Comparison of ENCODE assay signal across 32 cellular contexts in the genomic region with DNA sequence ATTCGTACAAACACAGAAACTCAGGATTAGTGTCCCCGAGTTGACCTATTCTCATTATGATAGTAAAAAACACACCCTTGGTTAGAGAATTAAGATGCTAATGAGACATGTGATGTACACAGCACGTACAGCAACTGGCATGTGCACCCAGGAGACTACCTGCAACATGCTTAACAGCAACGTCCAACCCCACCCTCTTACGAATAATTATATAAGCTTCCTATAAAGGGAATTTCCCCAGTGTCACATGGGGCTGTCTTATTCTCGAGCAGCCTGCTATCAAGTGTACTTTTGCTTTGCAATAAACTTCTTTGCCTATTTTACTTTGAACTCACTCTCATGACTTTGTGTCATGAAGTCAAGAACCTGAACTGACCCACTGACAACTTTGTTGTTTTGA.
"Had no signal": no experiment of that assay in that cellular context is flagged by ENCODE, and none has a peak within 500 bp of the region (broad histone marks: within the 10 kb centered on the region; RNA-seq: fewer than 3 reads in every experiment).

No MANE protein-coding gene starts in this region.

- FAIRE-seq: colon had no signal

- H3K36me3 ChIP-seq: adrenal gland, gastrocnemius medialis had no signal

- ATAC-seq: activated CD4-positive, alpha-beta T cell treated with anti-CD3 and anti-CD28 coated beads for 36 hours; activated CD8-positive, alpha-beta memory T cell treated with anti-CD3 and anti-CD28 coated beads, Interleukin-2, amount 10 ng/mL, durations not matched to agents 7 days and 5 days; activated CD8-positive, alpha-beta T cell treated with anti-CD3 and anti-CD28 coated beads, Interleukin-2, amount 10 ng/mL, durations not matched to agents 7 days and 5 days; activated naive CD8-positive, alpha-beta T cell treated with anti-CD3 and anti-CD28 coated beads, Interleukin-2, amount 50 U/mL, for 24 hours; body of pancreas; effector memory CD8-positive, alpha-beta T cell; gastrocnemius medialis had no signal

- H3K27me3 Mint-ChIP-seq: activated CD4-positive, alpha-beta memory T cell treated with anti-CD3 and anti-CD28 coated beads for 36 hours; activated naive CD8-positive, alpha-beta T cell treated with anti-CD3 and anti-CD28 coated beads for 36 hours; activated naive CD8-positive, alpha-beta T cell treated with anti-CD3 and anti-CD28 coated beads, Interleukin-2, amount 50 U/mL, for 24 hours had no signal

- H3K27ac ChIP-seq: adrenal gland, body of pancreas, gastrocnemius medialis had no signal

- H3K4me1 ChIP-seq: adrenal gland, body of pancreas, gastrocnemius medialis had no signal

- H3K4me1 Mint-ChIP-seq: activated CD4-positive, alpha-beta T cell treated with anti-CD3 and anti-CD28 coated beads for 36 hours; activated CD4-positive, alpha-beta T cell treated with anti-CD3 and anti-CD28 coated beads, Interleukin-2, amount 10 ng/mL, durations not matched to agents 24 days and 14 days; activated naive CD4-positive, alpha-beta T cell treated with anti-CD3 and anti-CD28 coated beads, Interleukin-2, amount 50 U/mL, for 24 hours; activated naive CD8-positive, alpha-beta T cell treated with anti-CD3 and anti-CD28 coated beads for 36 hours; activated naive CD8-positive, alpha-beta T cell treated with anti-CD3 and anti-CD28 coated beads, Interleukin-2, amount 50 U/mL, for 24 hours had no signal

- H3K4me3 ChIP-seq: adrenal gland, body of pancreas, gastrocnemius medialis had no signal

- H3K9me3 ChIP-seq: adrenal gland, body of pancreas, gastrocnemius medialis had no signal

- H3K27me3 ChIP-seq: adrenal gland, body of pancreas, gastrocnemius medialis had no signal

- H3K27ac Mint-ChIP-seq: activated CD4-positive, alpha-beta memory T cell treated with anti-CD3 and anti-CD28 coated beads for 36 hours; activated CD4-positive, alpha-beta T cell treated with anti-CD3 and anti-CD28 coated beads for 36 hours; activated CD4-positive, alpha-beta T cell treated with anti-CD3 and anti-CD28 coated beads, Interleukin-2, amount 10 ng/mL, durations not matched to agents 24 days and 14 days; activated CD8-positive, alpha-beta memory T cell treated with anti-CD3 and anti-CD28 coated beads, Interleukin-2, amount 10 ng/mL, durations not matched to agents 7 days and 5 days; activated CD8-positive, alpha-beta T cell treated with anti-CD3 and anti-CD28 coated beads, Interleukin-2, amount 10 ng/mL, durations not matched to agents 7 days and 5 days; activated naive CD4-positive, alpha-beta T cell treated with anti-CD3 and anti-CD28 coated beads for 36 hours; activated naive CD4-positive, alpha-beta T cell treated with anti-CD3 and anti-CD28 coated beads, Interleukin-2, amount 50 U/mL, for 24 hours; activated naive CD8-positive, alpha-beta T cell treated with anti-CD3 and anti-CD28 coated beads for 36 hours; activated naive CD8-positive, alpha-beta T cell treated with anti-CD3 and anti-CD28 coated beads, Interleukin-2, amount 50 U/mL, for 24 hours; activated T-helper 1 cell treated with anti-CD3 and anti-CD28 coated beads, Interleukin-12 subunit alpha, Interleukin-12 subunit beta, Interleukin-2, Interleukin-4 antibody, amounts not matched to agents 30 ng/mL and 10 ng/mL and 1 ng/mL, durations not matched to agents 14 hours and 24 hours and 36 hours; activated T-helper 2 cell treated with anti-CD3 and anti-CD28 coated beads, Interferon-gamma antibody, Interleukin-2, Interleukin-4, amounts not matched to agents 10 μg/mL and 5 μg/mL and 100 μg/mL, durations not matched to agents 14 hours and 24 hours and 36 hours; effector memory CD8-positive, alpha-beta T cell had no signal

- H3K4me3 Mint-ChIP-seq: activated CD4-positive, alpha-beta memory T cell treated with anti-CD3 and anti-CD28 coated beads for 36 hours; activated CD4-positive, alpha-beta T cell treated with anti-CD3 and anti-CD28 coated beads for 36 hours; activated CD4-positive, alpha-beta T cell treated with anti-CD3 and anti-CD28 coated beads, Interleukin-2, amount 10 ng/mL, durations not matched to agents 24 days and 14 days; activated CD8-positive, alpha-beta memory T cell treated with anti-CD3 and anti-CD28 coated beads, Interleukin-2, amount 10 ng/mL, durations not matched to agents 7 days and 5 days; activated CD8-positive, alpha-beta T cell treated with anti-CD3 and anti-CD28 coated beads, Interleukin-2, amount 10 ng/mL, durations not matched to agents 7 days and 5 days; activated naive CD4-positive, alpha-beta T cell treated with anti-CD3 and anti-CD28 coated beads for 36 hours; activated naive CD4-positive, alpha-beta T cell treated with anti-CD3 and anti-CD28 coated beads, Interleukin-2, amount 50 U/mL, for 24 hours; activated naive CD8-positive, alpha-beta T cell treated with anti-CD3 and anti-CD28 coated beads for 36 hours; activated naive CD8-positive, alpha-beta T cell treated with anti-CD3 and anti-CD28 coated beads, Interleukin-2, amount 50 U/mL, for 24 hours; activated T-helper 1 cell treated with anti-CD3 and anti-CD28 coated beads, Interleukin-12 subunit alpha, Interleukin-12 subunit beta, Interleukin-2, Interleukin-4 antibody, amounts not matched to agents 30 ng/mL and 10 ng/mL and 1 ng/mL, durations not matched to agents 14 hours and 24 hours and 36 hours; effector memory CD8-positive, alpha-beta T cell had no signal

- H3K9me3 Mint-ChIP-seq: activated naive CD4-positive, alpha-beta T cell treated with anti-CD3 and anti-CD28 coated beads for 36 hours; activated naive CD4-positive, alpha-beta T cell treated with anti-CD3 and anti-CD28 coated beads, Interleukin-2, amount 50 U/mL, for 24 hours; activated naive CD8-positive, alpha-beta T cell treated with anti-CD3 and anti-CD28 coated beads for 36 hours; activated naive CD8-positive, alpha-beta T cell treated with anti-CD3 and anti-CD28 coated beads, Interleukin-2, amount 50 U/mL, for 24 hours; activated T-helper 1 cell treated with anti-CD3 and anti-CD28 coated beads, Interleukin-12 subunit alpha, Interleukin-12 subunit beta, Interleukin-2, Interleukin-4 antibody, amounts not matched to agents 30 ng/mL and 10 ng/mL and 1 ng/mL, durations not matched to agents 14 hours and 24 hours and 36 hours; activated T-helper 2 cell treated with anti-CD3 and anti-CD28 coated beads, Interferon-gamma antibody, Interleukin-2, Interleukin-4, amounts not matched to agents 10 μg/mL and 5 μg/mL and 100 μg/mL, durations not matched to agents 14 hours and 24 hours and 36 hours; effector memory CD8-positive, alpha-beta T cell had no signal

- DNase-seq: activated CD4-positive, alpha-beta memory T cell treated with anti-CD3 and anti-CD28 coated beads for 36 hours; activated CD4-positive, alpha-beta T cell treated with anti-CD3 and anti-CD28 coated beads for 36 hours; activated CD4-positive, alpha-beta T cell treated with anti-CD3 and anti-CD28 coated beads, Interleukin-2, amount 10 ng/mL, durations not matched to agents 24 days and 14 days; activated CD4-positive, CD25-positive, alpha-beta regulatory T cell; activated CD4-positive, CD25-positive, alpha-beta regulatory T cell treated with anti-CD3 and anti-CD28 coated beads, Interleukin-2, amount 50 U/mL, for 72 hours; activated CD8-positive, alpha-beta memory T cell treated with anti-CD3 and anti-CD28 coated beads, Interleukin-2, amount 10 ng/mL, durations not matched to agents 7 days and 5 days; activated CD8-positive, alpha-beta memory T cell treated with anti-CD3 and anti-CD28 coated beads, Interleukin-2, amount 50 U/mL, for 4 hours; activated CD8-positive, alpha-beta T cell treated with anti-CD3 and anti-CD28 coated beads, Interleukin-2, amount 10 ng/mL, durations not matched to agents 7 days and 5 days; activated effector memory CD4-positive, alpha-beta T cell treated with anti-CD3 and anti-CD28 coated beads, Interleukin-2, amount 50 U/mL, for 16 hours; activated naive CD4-positive, alpha-beta T cell treated with anti-CD3 and anti-CD28 coated beads for 36 hours; activated naive CD8-positive, alpha-beta T cell treated with anti-CD3 and anti-CD28 coated beads for 36 hours; activated naive CD8-positive, alpha-beta T cell treated with anti-CD3 and anti-CD28 coated beads, Interleukin-2, amount 50 U/mL, for 24 hours; activated T-cell treated with anti-CD3 and anti-CD28 coated beads, Interleukin-2, amount 50 U/mL, for 1 hour; activated T-cell treated with anti-CD3 and anti-CD28 coated beads, Interleukin-2, amount 50 U/mL, for 48 hours; adrenal gland; amygdala; aorta; body of pancreas; caudate nucleus; cortex of kidney; dermis blood vessel endothelial cell; effector CD4-positive, alpha-beta T cell; effector memory CD8-positive, alpha-beta T cell; erythroblast; foreskin fibroblast; gastrocnemius medialis; glutamatergic neuron; T-helper 2 cell had no signal

- H3K36me3 Mint-ChIP-seq: activated CD4-positive, alpha-beta memory T cell treated with anti-CD3 and anti-CD28 coated beads for 36 hours; activated CD8-positive, alpha-beta memory T cell treated with anti-CD3 and anti-CD28 coated beads, Interleukin-2, amount 10 ng/mL, durations not matched to agents 7 days and 5 days; activated naive CD4-positive, alpha-beta T cell treated with anti-CD3 and anti-CD28 coated beads, Interleukin-2, amount 50 U/mL, for 24 hours; activated naive CD8-positive, alpha-beta T cell treated with anti-CD3 and anti-CD28 coated beads for 36 hours had no signal
